1 cellular context compared by ENCODE assay signal in genomic region chr6:30857537-30857936, GRCh38.
TF ChIP-seq lines count a peak whose summit lies in the region.

No MANE protein-coding gene starts in this region.

TF ChIP-seq in K562, 482 proteins besides CTCF, POLR2A, EP300 and RAD21:
- TF ChIP-seq EZH2 (IDR thresholded peaks at IDR 0.05; ENCODE audit: borderline replicate concordance, low read depth, low read length) (no peak), SP1 (CRISPR knock-in tag; IDR thresholded peaks at IDR 0.05) (no peak), PTTG1 (tag; IDR thresholded peaks at IDR 0.05; ENCODE audit: low read depth) (no peak), BMI1 (IDR thresholded peaks at IDR 0.05; ENCODE audit: low read length) (no peak), NR0B1 (IDR thresholded peaks at IDR 0.05; ENCODE audit: partially characterized antibody) (no peak), PML (IDR thresholded peaks at IDR 0.05; ENCODE audit: low read length) (no peak), SRSF1 (IDR thresholded peaks at IDR 0.05; ENCODE audit: low read depth, low read length) (no peak), SAFB2 (IDR thresholded peaks at IDR 0.05; ENCODE audit: borderline replicate concordance, low read depth, low read length, severe bottlenecking) (no peak), NKRF (IDR thresholded peaks at IDR 0.05; ENCODE audit: borderline replicate concordance) (no peak), RNF219 (CRISPR knock-in tag; IDR thresholded peaks at IDR 0.05) (no peak), HNRNPL (IDR thresholded peaks at IDR 0.05; ENCODE audit: low read depth, low read length) (no peak), THRB (CRISPR knock-in tag; conservative IDR thresholded peaks at IDR 0.05) (no peak), EP400 (IDR thresholded peaks at IDR 0.05) (no peak), ZNF57 (CRISPR knock-in tag; IDR thresholded peaks at IDR 0.05) (no peak), BRF2 (IDR thresholded peaks at IDR 0.05; ENCODE audit: borderline replicate concordance, insufficient read depth, insufficient read length) (no peak), ATF6 (CRISPR knock-in tag; IDR thresholded peaks at IDR 0.05) (no peak), ZNF217 (CRISPR knock-in tag; IDR thresholded peaks at IDR 0.05) (no peak), BDP1 (IDR thresholded peaks at IDR 0.05; ENCODE audit: insufficient read depth, insufficient read length) (no peak), FOSL1 (tag; conservative IDR thresholded peaks at IDR 0.05) (no peak), FOXJ2 (tag; IDR thresholded peaks at IDR 0.05) (no peak)
